Comparison of ENCODE assay signal across 22 cellular contexts in genomic region chr6:29301401-29301800, GRCh38. TPM values are rescaled to one million over a fixed set of nuclear protein-coding genes. Genes with fewer than 3 reads are reported as not detected.
A peak's percentile ranks its signal among the peaks of the same experiment; 100 is the strongest.
DNase-seq lines count a peak whose midpoint lies in the region; FAIRE-seq lines count a peak whose summit lies in the region.
"Had no signal": no experiment of that assay in that cellular context is flagged by ENCODE, and none has a peak within 500 bp of the region (broad histone marks: within the 10 kb centered on the region; RNA-seq: fewer than 3 reads in every experiment).

OR14J1 (plus strand) TSS chr6:29301701; CDS start chr6:29306690, 4,989 bp downstream.

- DNase-seq in COLO829 (ENCODE audit: low spot score) (peak; percentile 14), RCC 7860 (ENCODE audit: low spot score) (no peak), glomerular visceral epithelial cell (ENCODE audit: extremely low spot score) (peak; percentile 25), NCI-H446 treated with DMSO at 0.1 percent for 48 hours (lab: John Stamatoyannopoulos, UW) (no peak), A172 (ENCODE audit: low spot score) (no peak), NCI-H345 treated with DMSO at 0.1 percent for 48 hours (lab: John Stamatoyannopoulos, UW; ENCODE audit: unreplicated experiment) (no peak)
- DNase-seq: ACHN; BE2C; C1 segment of cervical spinal cord; Caco-2; Calu3; CD4-positive, alpha-beta memory T cell; CD4-positive, CD25-positive, alpha-beta regulatory T cell; CD8-positive, alpha-beta memory T cell; DMS79 treated with DMSO at 0.1 percent for 48 hours; GF-D8 had no signal

- FAIRE-seq in RCC 7860 (lab: Jason Lieb, UNC) = peak; percentile 44
- FAIRE-seq: A204.1, D721Med, G401.6, GM12891, GM19239 had no signal

RNA-seq across cellular contexts. Expression of gene OR14J1, which starts in this region (rescaled TPM):
- total RNA-seq in A172 (2014; rRNA removed; shearing (Covaris generic)) = not detected in 2 replicates
- total RNA-seq: A673; Caco-2; Calu3; CD4-positive, alpha-beta memory T cell; CD4-positive, CD25-positive, alpha-beta regulatory T cell; CD8-positive, alpha-beta memory T cell had no signal

Comparison
In these comparisons a context has a peak if more than half of its experiments do, and no peak if none do; other contexts are left out.
1. DNase-seq: peak in COLO829 (single experiment) and glomerular visceral epithelial cell (single experiment); none in RCC 7860 (single experiment), NCI-H446 treated with DMSO at 0.1 percent for 48 hours (single experiment), A172 (single experiment) and NCI-H345 treated with DMSO at 0.1 percent for 48 hours (single experiment).